ENCODE assay signal across 17 cellular contexts in the genomic region with DNA sequence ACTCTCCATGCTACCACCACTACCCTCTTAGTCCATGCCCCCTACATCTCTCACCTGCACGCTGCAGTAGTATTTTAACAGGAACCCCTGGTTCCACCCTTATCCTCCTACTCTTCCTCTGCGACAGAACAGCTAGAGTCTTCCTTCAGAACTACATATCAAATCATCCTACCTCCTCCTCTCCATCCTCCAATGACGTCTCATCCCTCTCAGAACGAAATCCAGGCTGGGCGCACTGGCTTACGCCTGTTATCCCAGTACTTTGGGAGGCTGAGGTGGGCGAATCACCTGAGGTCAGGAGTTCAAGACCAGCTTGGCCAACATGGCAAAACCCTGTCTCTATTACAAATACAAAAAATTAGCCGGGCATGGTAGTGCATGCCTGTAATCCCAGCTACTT. TPM values are rescaled to one million over a fixed set of nuclear protein-coding genes. Genes with fewer than 3 reads are reported as not detected.
DNase-seq lines count a peak whose midpoint lies in the region; ATAC-seq and TF ChIP-seq lines count a peak whose summit lies in the region.
"Had no signal": no experiment of that assay in that cellular context is flagged by ENCODE, and none has a peak within 500 bp of the region (broad histone marks: within the 10 kb centered on the region; RNA-seq: fewer than 3 reads in every experiment).

No MANE protein-coding gene starts in this region.

- no peak overlapping the region for H3K18ac ChIP-seq in neuronal stem cell (ENCODE audit: low read length)

- H4K8ac ChIP-seq in neuronal stem cell (ENCODE audit: low read depth, low read length): no peak overlapping the region

- no peak overlapping the region for H3K14ac ChIP-seq in neuronal stem cell (ENCODE audit: low read length)

- H2AK5ac ChIP-seq in neuronal stem cell (ENCODE audit: low read depth, low read length): no peak overlapping the region

- H2BK12ac ChIP-seq in neuronal stem cell (ENCODE audit: low read length): no peak overlapping the region

- peak overlapping the region in 3 of 11 experiments; percentile 15 to 59 (median 58); a peak in 2 of 22 replicates for H3K9ac ChIP-seq in BLaER1 treated with 17β-estradiol and CSF1 and Interleukin-3, amounts not matched to agents 10 nM and 100 nM
- no peak overlapping the region for H3K9ac ChIP-seq in neuronal stem cell (ENCODE audit: low read depth, low read length, poor library complexity)

- ATAC-seq in RWPE2 (ENCODE audit: low read depth) (no peak), HG02884 (IDR thresholded peaks at IDR 0.05; ENCODE audit: unreplicated experiment) (no peak)

- no peak overlapping the region for H2BK120ac ChIP-seq in neuronal stem cell (ENCODE audit: low read depth, low read length)

- H3K36me3 ChIP-seq in BLaER1 treated with 17β-estradiol and CSF1 and Interleukin-3, amounts not matched to agents 10 nM and 100 nM: no peaks in the 10 kb centered on the region
- H3K36me3 ChIP-seq in RWPE2 (ENCODE audit: low read depth) (no peaks in the 10 kb centered on the region), neuronal stem cell (replicated peaks in 1 of 2; ENCODE audit: control insufficient read depth in 2 of 2, insufficient read depth in 2 of 2, low read length in 2 of 2) (no peaks in the 10 kb centered on the region)

- DNase-seq in RWPE2 (ENCODE audit: low spot score) (no peak), head of caudate nucleus (peak in 24 of 42 donors; percentile 14 to 73 (median 46)), posterior vena cava (ENCODE audit: low spot score) (peak; percentile 49), iPS-NIHi11 (ENCODE audit: low spot score) (no peak), neuronal stem cell (ENCODE audit: low spot score) (no peak)
- no peak for DNase-seq in activated CD4-positive, CD25-positive, alpha-beta regulatory T cell treated with anti-CD3 and anti-CD28 coated beads, Interleukin-2, amount 50 U/mL, for 72 hours
- DNase-seq: 8988T; C1 segment of cervical spinal cord; CD4-positive, alpha-beta T cell; DMS153; DMS79; GDM1; GOT3; H7; HFFc6 had no signal

- no peak overlapping the region for H2BK5ac ChIP-seq in neuronal stem cell (ENCODE audit: low read length)

- intact Hi-C loops in head of caudate nucleus (cut with DNase I) (no loop called here), posterior vena cava (cut with DNase I) (loop anchor here in 1 of 2 donors (2.0 kb wide), 1 partner anchor 152 kb away; no protein-coding TSS in a partner anchor)

- H4K20me1 ChIP-seq in BLaER1 treated with 17β-estradiol and CSF1 and Interleukin-3, amounts not matched to agents 10 nM and 100 nM: no peaks in the 10 kb centered on the region

- no peak overlapping the region for H3K4ac ChIP-seq in neuronal stem cell (ENCODE audit: low read length)

- no peaks in the 10 kb centered on the region for H3K9me3 ChIP-seq in BLaER1 treated with 17β-estradiol and CSF1 and Interleukin-3, amounts not matched to agents 10 nM and 100 nM (replicated peaks in 1 of 11)
- H3K9me3 ChIP-seq in RWPE2 (ENCODE audit: severe bottlenecking) (no peaks in the 10 kb centered on the region), neuronal stem cell (replicated peaks in 1 of 2; ENCODE audit: control insufficient read depth in 2 of 2, insufficient read depth in 1 of 2, low read depth in 1 of 2, low read length in 2 of 2) (no peaks in the 10 kb centered on the region)

- peak overlapping the region in 5 of 11 experiments; percentile 44 to 69 (median 65); a peak in 10 of 22 replicates for H3K4me2 ChIP-seq in BLaER1 treated with 17β-estradiol and CSF1 and Interleukin-3, amounts not matched to agents 10 nM and 100 nM
- no peak overlapping the region for H3K4me2 ChIP-seq in neuronal stem cell (ENCODE audit: insufficient read depth, low read length, poor library complexity, severe bottlenecking)

- H3K27ac ChIP-seq in BLaER1 treated with 17β-estradiol and CSF1 and Interleukin-3, amounts not matched to agents 10 nM and 100 nM: peak overlapping the region in 8 of 11 experiments; percentile 42 to 81 (median 68); a peak in 13 of 22 replicates
- peak overlapping the region; percentile 66 for H3K27ac ChIP-seq in RWPE2 (ENCODE audit: poor library complexity, severe bottlenecking)
- no peak overlapping the region for H3K27ac ChIP-seq in neuronal stem cell (replicated peaks; ENCODE audit: low read length)

- H3K4me3 ChIP-seq in BLaER1 treated with 17β-estradiol and CSF1 and Interleukin-3, amounts not matched to agents 10 nM and 100 nM: no peak overlapping the region
- H3K4me3 ChIP-seq in RWPE2 (ENCODE audit: severe bottlenecking): no peak overlapping the region
- no peak overlapping the region for H3K4me3 ChIP-seq in neuronal stem cell (ENCODE audit: low read length in 2 of 2)

- H3K4me1 ChIP-seq in BLaER1 treated with 17β-estradiol and CSF1 and Interleukin-3, amounts not matched to agents 10 nM and 100 nM: peaks cover 10 to 42% (median 24%) of the 10 kb centered on the region in 10 experiments; a peak in 19 of 20 replicates
- H3K4me1 ChIP-seq in RWPE2 (ENCODE audit: insufficient read depth, poor library complexity, severe bottlenecking): peaks cover 9% of the 10 kb centered on the region
- H3K4me1 ChIP-seq in neuronal stem cell (ENCODE audit: control insufficient read depth in 2 of 2, insufficient read depth in 1 of 2, low read depth in 1 of 2, low read length in 2 of 2): no peaks in the 10 kb centered on the region

- no peak for TF ChIP-seq CTCF in RWPE2 (IDR thresholded peaks at IDR 0.05; ENCODE audit: poor library complexity, severe bottlenecking)

- H3K23ac ChIP-seq in neuronal stem cell (ENCODE audit: low read depth, low read length, poor library complexity): no peak overlapping the region

- no peaks in the 10 kb centered on the region for H3K79me1 ChIP-seq in neuronal stem cell (ENCODE audit: low read depth, low read length)

- no peak overlapping the region for H2AFZ ChIP-seq in neuronal stem cell (ENCODE audit: low read length)

- H4K91ac ChIP-seq in neuronal stem cell (ENCODE audit: low read depth, low read length, poor library complexity): no peak overlapping the region

- no peaks in the 10 kb centered on the region for H3K27me3 ChIP-seq in BLaER1 treated with 17β-estradiol and CSF1 and Interleukin-3, amounts not matched to agents 10 nM and 100 nM
- H3K27me3 ChIP-seq in RWPE2 (ENCODE audit: insufficient read depth, poor library complexity, severe bottlenecking): no peaks in the 10 kb centered on the region
- no peaks in the 10 kb centered on the region for H3K27me3 ChIP-seq in neuronal stem cell (ENCODE audit: control insufficient read depth in 3 of 3, insufficient read depth in 3 of 3, low read depth in 1 of 3, low read length in 3 of 3)

- no CpG with 5 or more reads among the region's 8 CpGs for WGBS in neuronal stem cell (ENCODE audit: extremely low coverage in 2 of 2, insufficient read length in 2 of 2, insufficient replicate concordance in 1 of 2), 2 donors

- no peak overlapping the region for H2BK15ac ChIP-seq in neuronal stem cell (ENCODE audit: low read length)

RNA-seq across cellular contexts. Expression of a gene that starts 10.3 kb away (rescaled TPM):
- total RNA-seq in posterior vena cava: 10 to 100 TPM in 1 of 2 donors, 1 to 10 TPM in 1; 3.9 to 10.9 TPM
- polyA plus RNA-seq in neuronal stem cell (2013, experiment 1 of 2): 24.5 TPM
- 25.7 TPM for polyA plus RNA-seq in neuronal stem cell (2013, experiment 2 of 2)

RNA-seq across cellular contexts. Expression of a gene that starts 41.3 kb away (rescaled TPM):
- total RNA-seq in posterior vena cava: 10 to 100 TPM; 86.1 to 94.6 TPM
- 98.8 TPM for polyA plus RNA-seq in neuronal stem cell (2013, experiment 1 of 2)
- 97.0 TPM for polyA plus RNA-seq in neuronal stem cell (2013, experiment 2 of 2)

Comparison
In these comparisons a context has a peak if more than half of its experiments do, and no peak if none do; other contexts are left out.
1. DNase-seq: peak in head of caudate nucleus (24 of 42) and posterior vena cava (single experiment); none in RWPE2 (single experiment), activated CD4-positive, CD25-positive, alpha-beta regulatory T cell treated with anti-CD3 and anti-CD28 coated beads, Interleukin-2, amount 50 U/mL, for 72 hours (single experiment), iPS-NIHi11 (single experiment) and neuronal stem cell (single experiment).